9 cellular contexts compared by ENCODE assay signal in the genomic region with DNA sequence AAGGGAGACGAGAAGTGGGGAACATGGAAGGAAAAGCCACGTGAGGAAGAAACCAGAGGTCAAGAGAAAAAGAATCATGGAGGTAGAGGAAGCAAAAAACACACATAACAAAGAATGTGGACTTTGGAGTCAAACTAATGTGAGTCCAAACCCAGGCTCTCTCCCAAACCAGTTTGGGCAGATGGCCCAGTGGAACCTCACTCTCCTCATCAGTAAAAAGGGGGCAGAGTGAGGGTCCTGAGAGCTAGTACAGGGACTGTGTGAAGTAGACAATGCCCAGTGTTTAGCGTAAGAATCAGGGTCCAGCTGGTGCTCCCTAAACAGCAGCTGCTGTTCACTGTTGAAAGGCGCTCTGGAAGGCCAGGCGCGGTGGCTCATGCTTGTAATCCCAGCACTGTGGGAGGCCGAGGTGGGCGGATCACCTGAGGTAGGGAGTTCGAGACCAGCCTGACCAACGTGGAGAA. TPM values are rescaled to one million over a fixed set of nuclear protein-coding genes. Genes with fewer than 3 reads are reported as not detected.
"Had no signal": no experiment of that assay in that cellular context is flagged by ENCODE, and none has a peak within 500 bp of the region (broad histone marks: within the 10 kb centered on the region; RNA-seq: fewer than 3 reads in every experiment).

No MANE protein-coding gene starts in this region.

RNA-seq across cellular contexts. Expression of gene ORM2, which starts 1.3 kb away (rescaled TPM):
- total RNA-seq: activated B cell treated with CpG ODN at 0.5 μM for 24 hours; activated CD4-positive, alpha-beta memory T cell treated with anti-CD3 and anti-CD28 coated beads for 36 hours; activated naive CD4-positive, alpha-beta T cell treated with anti-CD3 and anti-CD28 coated beads for 36 hours; activated naive CD4-positive, alpha-beta T cell treated with anti-CD3 and anti-CD28 coated beads, Interleukin-2, amount 50 U/mL, for 72 hours; activated T-helper 1 cell treated with anti-CD3 and anti-CD28 coated beads, Interleukin-12 subunit alpha, Interleukin-12 subunit beta, Interleukin-2, Interleukin-4 antibody, amounts not matched to agents 30 ng/mL and 10 ng/mL and 1 ng/mL, durations not matched to agents 14 hours and 24 hours and 36 hours; astrocyte; body of pancreas; MCF 10A; Right ventricle myocardium superior had no signal

RNA-seq across cellular contexts. Expression of gene ORM1, which starts 5.5 kb away (rescaled TPM):
- total RNA-seq: activated B cell treated with CpG ODN at 0.5 μM for 24 hours; activated CD4-positive, alpha-beta memory T cell treated with anti-CD3 and anti-CD28 coated beads for 36 hours; activated naive CD4-positive, alpha-beta T cell treated with anti-CD3 and anti-CD28 coated beads for 36 hours; activated naive CD4-positive, alpha-beta T cell treated with anti-CD3 and anti-CD28 coated beads, Interleukin-2, amount 50 U/mL, for 72 hours; activated T-helper 1 cell treated with anti-CD3 and anti-CD28 coated beads, Interleukin-12 subunit alpha, Interleukin-12 subunit beta, Interleukin-2, Interleukin-4 antibody, amounts not matched to agents 30 ng/mL and 10 ng/mL and 1 ng/mL, durations not matched to agents 14 hours and 24 hours and 36 hours; astrocyte; MCF 10A had no signal
